Comparison of ENCODE assay signal across 7 cellular contexts in genomic region chr11:109945626-109946321, GRCh38.
DNase-seq lines count a peak whose midpoint lies in the region; ATAC-seq and TF ChIP-seq lines count a peak whose summit lies in the region.

No MANE protein-coding gene starts in this region.

- H3K36me3 Mint-ChIP-seq in MCF 10A (ENCODE audit: insufficient read depth, unreplicated experiment) (peaks cover 9% of the 10 kb centered on the region), progenitor cell of endocrine pancreas (ENCODE audit: insufficient read depth) (no peaks in the 10 kb centered on the region)

- no peak for DNase-seq in MCF 10A (ENCODE audit: unreplicated experiment)
- DNase-seq in stimulated activated naive CD8-positive, alpha-beta T cell treated with anti-CD3 and anti-CD28 coated beads, Interleukin-15, amount 100 ng/mL, for 72 hours, result no peak
- DNase-seq in progenitor cell of endocrine pancreas (ENCODE audit: low spot score, unreplicated experiment), result no peak
- no peak for DNase-seq in NCI-H1436 treated with DMSO at 0.1 percent for 48 hours (lab: John Stamatoyannopoulos, UW)
- DNase-seq in HK-2 (ENCODE audit: unreplicated experiment), result no peak

- H3K9me3 Mint-ChIP-seq in MCF 10A (ENCODE audit: unreplicated experiment) (no peaks in the 10 kb centered on the region), progenitor cell of endocrine pancreas (ENCODE audit: low read depth) (no peaks in the 10 kb centered on the region)
- H3K9me3 Mint-ChIP-seq in stimulated activated naive CD8-positive, alpha-beta T cell treated with anti-CD3 and anti-CD28 coated beads, Interleukin-15, amount 100 ng/mL, for 72 hours, result no peaks in the 10 kb centered on the region

- BruUV-seq in MCF 10A (replicated peaks; lab: Mats Ljungman, UMichigan), result no TSS peak

- POLR2A ChIA-PET in MCF 10A (lab: Yijun Ruan, JAX), result interaction anchor here (1.0 to 8.7 kb wide), 8 partner anchors 77 to 254 kb away, joined by 3 to 148 read pairs (median 5); partner anchors contain the start of gene ZC3H12C

- ATAC-seq in GM19351 (IDR thresholded peaks at IDR 0.05; ENCODE audit: unreplicated experiment) (peak; percentile 63), HG03039 (IDR thresholded peaks at IDR 0.05; ENCODE audit: unreplicated experiment) (peak; percentile 59)
- peak; percentile 15 for ATAC-seq in stimulated activated naive CD8-positive, alpha-beta T cell treated with anti-CD3 and anti-CD28 coated beads, Interleukin-15, amount 100 ng/mL, for 72 hours

- H3K27me3 Mint-ChIP-seq in MCF 10A (ENCODE audit: insufficient read depth, unreplicated experiment) (no peaks in the 10 kb centered on the region), progenitor cell of endocrine pancreas (peaks cover 6% of the 10 kb centered on the region)
- peaks cover 4% of the 10 kb centered on the region for H3K27me3 Mint-ChIP-seq in stimulated activated naive CD8-positive, alpha-beta T cell treated with anti-CD3 and anti-CD28 coated beads, Interleukin-15, amount 100 ng/mL, for 72 hours

- H3K27ac Mint-ChIP-seq in MCF 10A (ENCODE audit: low read depth, unreplicated experiment) (peak overlapping the region; percentile 90), progenitor cell of endocrine pancreas (no peak overlapping the region)
- H3K27ac Mint-ChIP-seq in stimulated activated naive CD8-positive, alpha-beta T cell treated with anti-CD3 and anti-CD28 coated beads, Interleukin-15, amount 100 ng/mL, for 72 hours, result no peak overlapping the region

- intact Hi-C loops in MCF 10A (cut with micrococcal nuclease), result loop anchor here (1.0 to 2.0 kb wide), 7 partner anchors 148 to 487 kb away; partner anchors contain the start of gene ZC3H12C

- H3K4me3 Mint-ChIP-seq in MCF 10A (ENCODE audit: unreplicated experiment) (no peak overlapping the region), progenitor cell of endocrine pancreas (ENCODE audit: low read depth) (no peak overlapping the region)
- no peak overlapping the region for H3K4me3 Mint-ChIP-seq in stimulated activated naive CD8-positive, alpha-beta T cell treated with anti-CD3 and anti-CD28 coated beads, Interleukin-15, amount 100 ng/mL, for 72 hours

- peaks cover 17% of the 10 kb centered on the region for H3K4me1 Mint-ChIP-seq in MCF 10A (ENCODE audit: insufficient read depth, unreplicated experiment)
- H3K4me1 Mint-ChIP-seq in stimulated activated naive CD8-positive, alpha-beta T cell treated with anti-CD3 and anti-CD28 coated beads, Interleukin-15, amount 100 ng/mL, for 72 hours, result peaks cover 12% of the 10 kb centered on the region
- H3K4me1 Mint-ChIP-seq in progenitor cell of endocrine pancreas (ENCODE audit: low read depth), result no peaks in the 10 kb centered on the region

- CTCF ChIA-PET in MCF 10A (lab: Yijun Ruan, JAX), result interaction anchor here (0.6 to 2.3 kb wide), 6 partner anchors 139 to 483 kb away, joined by 3 to 10 read pairs (median 4); partner anchors contain the start of gene FDX1

- TF ChIP-seq CTCF in MCF 10A (IDR thresholded peaks at IDR 0.05; ENCODE audit: unreplicated experiment) (no peak), progenitor cell of endocrine pancreas (IDR thresholded peaks at IDR 0.05; ENCODE audit: unreplicated experiment) (no peak)
